8 cellular contexts compared by ENCODE assay signal in the genomic region with DNA sequence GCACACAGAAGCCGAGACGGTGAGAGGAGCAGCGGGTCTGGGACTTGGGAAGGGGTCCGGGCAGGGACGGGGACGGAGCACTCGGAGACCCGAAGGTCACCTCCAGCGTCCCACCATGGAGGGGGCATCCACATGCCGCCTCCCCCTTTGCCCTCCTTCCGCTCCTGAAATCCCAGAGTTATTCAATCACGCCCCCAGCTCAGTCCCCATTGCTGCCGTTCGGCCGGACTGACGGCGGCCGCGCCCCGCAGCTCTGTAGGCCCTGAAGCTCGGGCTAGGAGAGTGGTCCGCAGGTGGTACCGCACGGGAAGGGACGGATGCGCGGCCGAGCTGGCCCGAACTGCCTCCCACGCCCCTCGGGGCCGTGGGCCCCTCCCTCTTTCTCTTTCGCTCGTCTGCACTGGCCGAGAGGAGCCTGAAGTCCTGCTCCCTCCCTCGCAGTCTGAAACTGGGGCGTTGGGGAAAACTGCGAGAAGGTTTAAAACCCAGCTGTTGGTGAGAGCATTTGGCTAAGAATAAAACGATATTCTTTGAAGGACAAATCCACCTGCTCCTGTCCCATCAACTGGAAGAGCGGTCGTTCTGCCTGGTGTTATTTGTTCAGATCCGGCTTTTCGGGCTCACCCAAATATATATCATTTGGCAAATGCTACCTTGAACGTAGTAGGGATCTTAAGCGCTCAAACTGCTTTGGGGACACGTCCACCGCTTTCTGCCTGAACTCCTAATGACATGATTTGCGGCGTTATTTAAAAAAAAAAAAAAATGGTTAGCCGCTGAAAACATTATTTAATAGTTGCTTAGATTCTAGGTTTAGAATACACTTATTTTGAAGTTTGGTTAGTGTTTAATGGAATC. TPM values are rescaled to one million over a fixed set of nuclear protein-coding genes. Genes with fewer than 3 reads are reported as not detected.
DNase-seq lines count a peak whose midpoint lies in the region; ATAC-seq and TF ChIP-seq lines count a peak whose summit lies in the region.

No MANE protein-coding gene starts in this region.

- H3K4me3 ChIP-seq in HUES64 (ENCODE audit: low read length) (peak overlapping the region; percentile 72), SK-N-SH (ENCODE audit: low read depth in 2 of 2, low read length in 1 of 2) (peak overlapping the region; percentile 71 to 94), adrenal gland (peak overlapping the region; percentile 53 to 86 (median 62)), left ventricle myocardium inferior (peak overlapping the region; percentile 92)

- H3K79me2 ChIP-seq in SK-N-SH (ENCODE audit: insufficient read depth): peaks cover 73% of the 10 kb centered on the region

- no peaks in the 10 kb centered on the region for H3K9me2 ChIP-seq in SK-N-SH

- H3K27ac ChIP-seq in HUES64 (ENCODE audit: low read depth, low read length): peak overlapping the region; percentile 94
- peak overlapping the region; percentile 80 to 97 for H3K27ac ChIP-seq in SK-N-SH (ENCODE audit: low read depth in 2 of 2, low read length in 1 of 2)
- H3K27ac ChIP-seq in adrenal gland: peak overlapping the region; percentile 83 to 99 (median 99)
- H3K27ac ChIP-seq in left ventricle myocardium inferior (replicated peaks): peak overlapping the region; percentile 97

- H3K9me3 ChIP-seq in HUES64 (ENCODE audit: insufficient read depth, low read depth, low read length) (no peaks in the 10 kb centered on the region), SK-N-SH (no peaks in the 10 kb centered on the region), adrenal gland (replicated peaks in 1 of 3) (no peaks in the 10 kb centered on the region), left ventricle myocardium inferior (replicated peaks) (no peaks in the 10 kb centered on the region)

- peak; percentile 55 for ATAC-seq in GM21528 (IDR thresholded peaks at IDR 0.05; ENCODE audit: low FRiP score, unreplicated experiment)

- peaks cover 34% of the 10 kb centered on the region for H3K4me1 ChIP-seq in HUES64 (ENCODE audit: insufficient read depth, low read length)
- peaks cover 13 to 23% of the 10 kb centered on the region in 2 experiments; a peak in 3 of 4 replicates for H3K4me1 ChIP-seq in SK-N-SH (ENCODE audit: control insufficient read depth in 1 of 2, insufficient read depth in 2 of 2, low read depth in 1 of 2, low read length in 1 of 2)
- H3K4me1 ChIP-seq in adrenal gland (replicated peaks in 1 of 2): peaks cover 38 to 58% of the 10 kb centered on the region in 2 donors
- peaks cover 77% of the 10 kb centered on the region for H3K4me1 ChIP-seq in left ventricle myocardium inferior

- peak overlapping the region; percentile 66 for H3K4me2 ChIP-seq in SK-N-SH

- H3K9ac ChIP-seq in HUES64 (ENCODE audit: low read depth, low read length) (peak overlapping the region; percentile 92), SK-N-SH (peak overlapping the region; percentile 96)

- H3K27me3 ChIP-seq in HUES64 (ENCODE audit: insufficient read depth, low read length) (no peaks in the 10 kb centered on the region), SK-N-SH (ENCODE audit: insufficient read depth) (no peaks in the 10 kb centered on the region), adrenal gland (no peaks in the 10 kb centered on the region), left ventricle myocardium inferior (ENCODE audit: low read depth) (no peaks in the 10 kb centered on the region)

- CTCF ChIA-PET in SK-N-SH (lab: Yijun Ruan, JAX): interaction anchor here (0.7 to 4.1 kb wide), 19 partner anchors 10 to 212 kb away, joined by 3 to 45 read pairs (median 5); a partner anchor contains a TSS

- WGBS in HUES64: under 1% methylated on average over 50 of the region's 50 CpGs
- 1% methylated on average over 28 of the region's 50 CpGs for WGBS in SK-N-SH (ENCODE audit: low lambda C conversion rate)
- 0 to 2% (median 0%) methylated on average over 14 to 50 of the region's 50 CpGs for WGBS in adrenal gland, 4 donors

- intact Hi-C loops in adrenal gland (cut with DNase I): loop anchor here in 1 of 2 donors (10.0 kb wide), 1 partner anchor 50 kb away; a partner anchor contains a TSS
- intact Hi-C loops in left ventricle myocardium inferior (cut with micrococcal nuclease): loop anchor here (5.0 kb wide), 1 partner anchor 53 kb away; a partner anchor contains a TSS
- intact Hi-C loops in posterior vena cava (cut with DNase I): loop anchor here in 1 of 2 donors (10.0 kb wide), 1 partner anchor 50 kb away; a partner anchor contains a TSS

- H4K20me1 ChIP-seq in SK-N-SH (ENCODE audit: insufficient read depth): peaks cover 33% of the 10 kb centered on the region

- peak overlapping the region; percentile 82; the same call in 1 of the 2 replicates for H2AFZ ChIP-seq in SK-N-SH (ENCODE audit: low read depth)

- TF ChIP-seq CTCF in SK-N-SH (IDR thresholded peaks at IDR 0.05): no peak
- no peak for TF ChIP-seq CTCF in adrenal gland (IDR thresholded peaks at IDR 0.05)
- no peak for TF ChIP-seq CTCF in left ventricle myocardium inferior (IDR thresholded peaks at IDR 0.05; ENCODE audit: borderline replicate concordance)

- peak in 1 of 2 donors; percentile 71 for TF ChIP-seq POLR2A in adrenal gland (IDR thresholded peaks at IDR 0.05)

- POLR2A ChIA-PET in SK-N-SH (lab: Yijun Ruan, JAX): interaction anchor here (0.6 to 3.5 kb wide), 3 partner anchors 11 to 215 kb away, joined by 3 to 24 read pairs (median 5); a partner anchor contains a TSS

- DNase-seq in DMS79 (lab: John Stamatoyannopoulos, UW): peak; percentile 21
- peak; percentile 76 for DNase-seq in SK-N-SH
- peak; percentile 71 to 88 (median 81) for DNase-seq in adrenal gland
- peak; percentile 77 for DNase-seq in left ventricle myocardium inferior
- DNase-seq in posterior vena cava (ENCODE audit: low spot score): peak; percentile 93
- peak; percentile 74 for DNase-seq in ureter (ENCODE audit: low spot score)

- H3K36me3 ChIP-seq in HUES64 (ENCODE audit: insufficient read depth, low read length): peaks cover 6% of the 10 kb centered on the region; the same call in 1 of the 2 replicates
- H3K36me3 ChIP-seq in SK-N-SH (replicated peaks in 1 of 2; ENCODE audit: control insufficient read depth in 1 of 2, insufficient read depth in 2 of 2, low read length in 1 of 2): no peaks in the 10 kb centered on the region
- no peaks in the 10 kb centered on the region for H3K36me3 ChIP-seq in adrenal gland (replicated peaks in 1 of 2)
- no peaks in the 10 kb centered on the region for H3K36me3 ChIP-seq in left ventricle myocardium inferior

- TF ChIP-seq EP300 in SK-N-SH (IDR thresholded peaks at IDR 0.05; ENCODE audit: borderline replicate concordance in 1 of 2, low read depth in 1 of 2, low read length in 1 of 2): no peak

- H3F3A ChIP-seq in SK-N-SH (replicated peaks; ENCODE audit: insufficient read depth): peaks cover 10% of the 10 kb centered on the region

- TF ChIP-seq RAD21 in SK-N-SH (IDR thresholded peaks at IDR 0.05; ENCODE audit: low read length): 0 out of 2 replicates have a peak, but pooled peaks have one; percentile 7

TF ChIP-seq in SK-N-SH, 30 proteins besides CTCF, POLR2A, EP300 and RAD21 (continues in another document):
- TF ChIP-seq MEF2A (IDR thresholded peaks at IDR 0.05; ENCODE audit: borderline replicate concordance, low read depth) (no peak), MXI1 (IDR thresholded peaks at IDR 0.05; ENCODE audit: low read depth, low read length) (peak; percentile 54; the same call in 1 of the 2 replicates), GATA2 (CRISPR knock-in tag; IDR thresholded peaks at IDR 0.05) (no peak), TAF1 (IDR thresholded peaks at IDR 0.05; ENCODE audit: borderline replicate concordance, low read depth, low read length) (no peak), POLR2AphosphoS5 (IDR thresholded peaks at IDR 0.05; ENCODE audit: low read depth, low read length) (peak; percentile 16; the same call in 1 of the 2 replicates), NFIC (IDR thresholded peaks at IDR 0.05; ENCODE audit: borderline replicate concordance) (no peak)
- TF ChIP-seq, protein P1, sequence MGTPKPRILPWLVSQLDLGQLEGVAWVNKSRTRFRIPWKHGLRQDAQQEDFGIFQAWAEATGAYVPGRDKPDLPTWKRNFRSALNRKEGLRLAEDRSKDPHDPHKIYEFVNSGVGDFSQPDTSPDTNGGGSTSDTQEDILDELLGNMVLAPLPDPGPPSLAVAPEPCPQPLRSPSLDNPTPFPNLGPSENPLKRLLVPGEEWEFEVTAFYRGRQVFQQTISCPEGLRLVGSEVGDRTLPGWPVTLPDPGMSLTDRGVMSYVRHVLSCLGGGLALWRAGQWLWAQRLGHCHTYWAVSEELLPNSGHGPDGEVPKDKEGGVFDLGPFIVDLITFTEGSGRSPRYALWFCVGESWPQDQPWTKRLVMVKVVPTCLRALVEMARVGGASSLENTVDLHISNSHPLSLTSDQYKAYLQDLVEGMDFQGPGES (IDR thresholded peaks at IDR 0.05; ENCODE audit: low read depth, low read length): no peak
- TF ChIP-seq, protein P2, sequence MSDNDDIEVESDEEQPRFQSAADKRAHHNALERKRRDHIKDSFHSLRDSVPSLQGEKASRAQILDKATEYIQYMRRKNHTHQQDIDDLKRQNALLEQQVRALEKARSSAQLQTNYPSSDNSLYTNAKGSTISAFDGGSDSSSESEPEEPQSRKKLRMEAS (IDR thresholded peaks at IDR 0.05; ENCODE audit: low read depth): 0 out of 2 replicates have a peak, but pooled peaks have one; percentile 43

RNA-seq across cellular contexts. Expression of a gene that starts 0.7 kb away (rescaled TPM):
- 99.8 TPM for polyA plus RNA-seq in HUES64 (2013, experiment 1 of 2)
- polyA plus RNA-seq in HUES64 (2013, experiment 2 of 2): 99.9 TPM
- 25.6 and 38.8 TPM in 2 replicates for polyA plus RNA-seq in SK-N-SH (2012; rRNA removed)
- polyA plus RNA-seq in SK-N-SH (2012; cell fraction: cytosol; rRNA removed): 41.4 and 46.9 TPM in 2 replicates
- polyA plus RNA-seq in SK-N-SH (2012; cell fraction: nucleus; rRNA removed): 13.3 and 32.7 TPM in 2 replicates
- 10 to 100 TPM; 55.3 to 81.3 (median 69.8) TPM for total RNA-seq in adrenal gland
- 100 to 1,000 TPM in 1 of 3 donors, 10 to 100 TPM in 2; 27.4 to 102 (median 29.4) TPM for polyA plus RNA-seq in adrenal gland
- total RNA-seq in left ventricle myocardium inferior: 84.3 TPM
- total RNA-seq in posterior vena cava: 10 to 100 TPM; 68.8 to 77.3 TPM
- total RNA-seq in ureter: 64.5 TPM

RNA-seq across cellular contexts. Expression of a gene that starts 51.9 kb away (rescaled TPM):
- 205 TPM for polyA plus RNA-seq in HUES64 (2013, experiment 1 of 2)
- 202 TPM for polyA plus RNA-seq in HUES64 (2013, experiment 2 of 2)
- polyA plus RNA-seq in SK-N-SH (2012; rRNA removed) (35.9 and 50.1 TPM in 2 replicates), adrenal gland (100 to 1,000 TPM in 1 of 3 donors, 10 to 100 TPM in 2; 10.0 to 167 (median 22.6) TPM)
- polyA plus RNA-seq in SK-N-SH (2012; cell fraction: cytosol; rRNA removed): 61.6 and 66.2 TPM in 2 replicates
- 16.0 and 32.9 TPM in 2 replicates for polyA plus RNA-seq in SK-N-SH (2012; cell fraction: nucleus; rRNA removed)
- total RNA-seq in adrenal gland (100 to 1,000 TPM in 7 of 8 donors, 10 to 100 TPM in 1; 80.4 to 215 (median 114) TPM), left ventricle myocardium inferior (71.2 TPM), posterior vena cava (10 to 100 TPM; 76.7 to 87.3 TPM), ureter (123 TPM)

Comparison
In these comparisons a context has a peak if more than half of its experiments do, and no peak if none do; other contexts are left out.
1. Peak in every context shown above with its lines: DNase-seq, ATAC-seq, H3K4me3 ChIP-seq and H3K27ac ChIP-seq.
2. DNase-seq: peak in every context shown above with its lines; median percentile 93 in posterior vena cava; 81 in adrenal gland; 77 in left ventricle myocardium inferior; 76 in SK-N-SH; 74 in ureter; 21 in DMS79.